1 cellular context compared by ENCODE assay signal in genomic region chr2:225025917-225026571, GRCh38.
TF ChIP-seq lines count a peak whose summit lies in the region.

No MANE protein-coding gene starts in this region.

TF ChIP-seq in GM23338, 12 proteins besides CTCF, POLR2A, EP300 and RAD21 (continued from another document):
- TF ChIP-seq ZNF462 (CRISPR knock-in tag; IDR thresholded peaks at IDR 0.05): no peak
- no peak for TF ChIP-seq JUNB (IDR thresholded peaks at IDR 0.05; ENCODE audit: unreplicated experiment)
- no peak for TF ChIP-seq STAT1 (IDR thresholded peaks at IDR 0.05; ENCODE audit: unreplicated experiment)
- no peak for TF ChIP-seq EZH2 (IDR thresholded peaks at IDR 0.05; ENCODE audit: low read depth, unreplicated experiment)
TF ChIP-seq in GM23338: peak in this region for 0.
